Comparison of ENCODE assay signal across 8 cellular contexts in the genomic region with DNA sequence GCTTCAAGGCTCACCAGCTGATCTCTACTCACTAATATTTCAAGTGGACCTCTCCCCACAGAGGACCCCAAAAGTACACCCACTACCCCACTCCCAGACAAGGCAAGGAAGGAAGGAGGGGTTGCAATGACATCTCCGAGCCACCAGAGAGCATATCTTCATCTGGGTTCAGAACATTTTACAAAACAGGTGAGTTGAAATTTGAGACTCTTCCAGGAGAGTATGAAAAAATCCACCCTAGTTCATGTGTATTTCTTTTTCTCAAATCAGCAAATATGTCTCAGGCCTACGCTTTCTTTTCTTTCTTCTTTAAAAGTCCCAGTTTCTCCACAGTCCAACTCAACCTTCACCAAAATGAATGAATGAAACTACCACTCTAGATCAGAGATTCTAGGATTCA.
DNase-seq lines count a peak whose midpoint lies in the region; TF ChIP-seq lines count a peak whose summit lies in the region.

No MANE protein-coding gene starts in this region.

- intact Hi-C loops in dorsolateral prefrontal cortex (cut with DNase I) (loop anchor here in 1 of 2 donors (5.0 kb wide), 1 partner anchor 60 kb away; a partner anchor contains a TSS), posterior cingulate gyrus (cut with DNase I) (no loop called here)

- H3K4me1 ChIP-seq in DOHH2 (ENCODE audit: control insufficient read depth, low read length) = peaks cover 14% of the 10 kb centered on the region
- H3K4me1 ChIP-seq in parathyroid adenoma = peaks cover 12% of the 10 kb centered on the region

- no peaks in the 10 kb centered on the region for H3K36me3 ChIP-seq in DOHH2 (ENCODE audit: control insufficient read depth, low read length)
- no peaks in the 10 kb centered on the region for H3K36me3 ChIP-seq in parathyroid adenoma (ENCODE audit: control insufficient read depth, insufficient read depth, low read length)

- peaks cover 3% of the 10 kb centered on the region; the same call in 1 of the 2 replicates for H4K20me1 ChIP-seq in DOHH2 (ENCODE audit: control insufficient read depth, insufficient read depth, low read depth, low read length)

- no peak overlapping the region for H2AFZ ChIP-seq in parathyroid adenoma

- H3K9ac ChIP-seq in parathyroid adenoma = no peak overlapping the region

- peak; percentile 20 for DNase-seq in LoVo (ENCODE audit: low spot score)
- DNase-seq in dorsolateral prefrontal cortex = no peak
- no peak for DNase-seq in occipital lobe (lab: John Stamatoyannopoulos, UW)
- DNase-seq in medulla oblongata (ENCODE audit: extremely low spot score) = no peak
- no peak for DNase-seq in retina
- DNase-seq in posterior cingulate gyrus = no peak

- H3F3A ChIP-seq in DOHH2 (ENCODE audit: control insufficient read depth, insufficient read depth) = peaks cover 2% of the 10 kb centered on the region; the same call in 1 of the 2 replicates

- H3K4me3 ChIP-seq in DOHH2 (ENCODE audit: low read length) = peak overlapping the region; percentile 71
- H3K4me3 ChIP-seq in dorsolateral prefrontal cortex = peak overlapping the region in 1 of 59 donors; percentile 14
- no peak overlapping the region for H3K4me3 ChIP-seq in parathyroid adenoma (ENCODE audit: low read depth, low read length)

- peak overlapping the region; percentile 78 for H3K4me2 ChIP-seq in DOHH2 (ENCODE audit: low read length)
- peak overlapping the region; percentile 10 for H3K4me2 ChIP-seq in parathyroid adenoma (ENCODE audit: low read length)

- peak; percentile 84 for TF ChIP-seq CTCF in DOHH2 (IDR thresholded peaks at IDR 0.05; ENCODE audit: low read depth, low read length, poor library complexity, severe bottlenecking)
- TF ChIP-seq CTCF in dorsolateral prefrontal cortex (IDR thresholded peaks at IDR 0.05 in 54 of 56, conservative IDR thresholded peaks at IDR 0.05 in 2 of 56; ENCODE audit: low read depth in 1 of 56, partially characterized antibody in 56 of 56) = peak in 55 of 56 donors; percentile 2 to 69 (median 53)
- TF ChIP-seq CTCF in parathyroid adenoma (IDR thresholded peaks at IDR 0.05) = peak; percentile 82

- no peaks in the 10 kb centered on the region for H3K9me2 ChIP-seq in DOHH2 (replicated peaks; ENCODE audit: control insufficient read depth, low read length)

- H3K27me3 ChIP-seq in DOHH2 (ENCODE audit: control insufficient read depth, low read length) (no peaks in the 10 kb centered on the region), dorsolateral prefrontal cortex (no peaks in the 10 kb centered on the region), parathyroid adenoma (ENCODE audit: control insufficient read depth, insufficient read depth, low read length) (no peaks in the 10 kb centered on the region)

- H3K9me3 ChIP-seq in DOHH2 (ENCODE audit: control insufficient read depth, insufficient read depth, low read length) = no peaks in the 10 kb centered on the region
- H3K9me3 ChIP-seq in parathyroid adenoma (ENCODE audit: control insufficient read depth, low read length) = no peaks in the 10 kb centered on the region

- no peaks in the 10 kb centered on the region for H3K79me2 ChIP-seq in DOHH2 (ENCODE audit: control insufficient read depth, low read length)
- H3K79me2 ChIP-seq in parathyroid adenoma = peaks cover 28% of the 10 kb centered on the region

- peak overlapping the region; percentile 67 for H3K27ac ChIP-seq in DOHH2 (ENCODE audit: low read depth, low read length)
- peak overlapping the region in 53 of 59 donors; percentile 2 to 87 (median 64) for H3K27ac ChIP-seq in dorsolateral prefrontal cortex
- peak overlapping the region; percentile 42 for H3K27ac ChIP-seq in parathyroid adenoma
